Comparison of ENCODE assay signal across 27 cellular contexts in genomic region chr2:192043216-192043870, GRCh38.
"Had no signal": no experiment of that assay in that cellular context is flagged by ENCODE, and none has a peak within 500 bp of the region (broad histone marks: within the 10 kb centered on the region; RNA-seq: fewer than 3 reads in every experiment).

No MANE protein-coding gene starts in this region.

- H3K27ac Mint-ChIP-seq: naive thymus-derived CD4-positive, alpha-beta T cell; natural killer cell; nephron; neural progenitor cell; stimulated activated effector memory CD8-positive, alpha-beta T cell treated with anti-CD3 and anti-CD28 coated beads, Interleukin-12 subunit alpha, Interleukin-12 subunit beta, amount 100 ng/mL, for 72 hours; stimulated activated naive B cell treated with anti-CD40 and anti-IgM and Interleukin-4, amounts not matched to agents 10 μg/mL and 1 μg/mL and 100 μg/mL, for 72 hours; stimulated activated naive CD8-positive, alpha-beta T cell treated with anti-CD3 and anti-CD28 coated beads, Interleukin-15, Interleukin-2, amounts not matched to agents 100 ng/mL and 50 ng/mL, for 24 hours; type B pancreatic cell had no signal

- H3K27me3 Mint-ChIP-seq: stimulated activated naive B cell treated with anti-CD40 and anti-IgM and Interleukin-4, amounts not matched to agents 10 μg/mL and 1 μg/mL and 100 μg/mL, for 72 hours; stimulated activated naive CD8-positive, alpha-beta T cell treated with anti-CD3 and anti-CD28 coated beads, Interleukin-15, Interleukin-2, amounts not matched to agents 100 ng/mL and 50 ng/mL, for 24 hours; type B pancreatic cell had no signal

- H3K4me3 ChIP-seq: neural progenitor cell, pancreas, prostate gland, right lobe of liver, sigmoid colon, stomach, thoracic aorta, thyroid gland, tibial nerve, upper lobe of right lung, vagina had no signal

- H3K27ac ChIP-seq: neural progenitor cell, pancreas, prostate gland, right lobe of liver, sigmoid colon, stomach, thoracic aorta, thyroid gland, tibial nerve, upper lobe of right lung, vagina had no signal

- H3K4me3 Mint-ChIP-seq: naive thymus-derived CD4-positive, alpha-beta T cell; natural killer cell; nephron; neural progenitor cell; stimulated activated effector memory CD8-positive, alpha-beta T cell treated with anti-CD3 and anti-CD28 coated beads, Interleukin-12 subunit alpha, Interleukin-12 subunit beta, amount 100 ng/mL, for 72 hours; stimulated activated naive B cell treated with anti-CD40 and anti-IgM and Interleukin-4, amounts not matched to agents 10 μg/mL and 1 μg/mL and 100 μg/mL, for 72 hours; stimulated activated naive CD8-positive, alpha-beta T cell treated with anti-CD3 and anti-CD28 coated beads, Interleukin-15, Interleukin-2, amounts not matched to agents 100 ng/mL and 50 ng/mL, for 24 hours; type B pancreatic cell had no signal

- H3K27me3 ChIP-seq: neural progenitor cell, pancreas, right lobe of liver, sigmoid colon, stomach, thyroid gland, tibial nerve, upper lobe of right lung, vagina had no signal

- H3K9me3 ChIP-seq: pancreas, prostate gland, right lobe of liver, sigmoid colon, stomach, thoracic aorta, thyroid gland, tibial nerve, upper lobe of right lung, vagina had no signal

- H3K36me3 ChIP-seq: neural progenitor cell, pancreas, prostate gland, right lobe of liver, sigmoid colon, stomach, thoracic aorta, thyroid gland, tibial nerve, upper lobe of right lung, vagina had no signal

- H3K4me1 ChIP-seq: neural progenitor cell, pancreas, prostate gland, right lobe of liver, sigmoid colon, stomach, tibial nerve, upper lobe of right lung, vagina had no signal

- H3K9me3 Mint-ChIP-seq: natural killer cell; neural progenitor cell; stimulated activated effector memory CD8-positive, alpha-beta T cell treated with anti-CD3 and anti-CD28 coated beads, Interleukin-12 subunit alpha, Interleukin-12 subunit beta, amount 100 ng/mL, for 72 hours; stimulated activated naive B cell treated with anti-CD40 and anti-IgM and Interleukin-4, amounts not matched to agents 10 μg/mL and 1 μg/mL and 100 μg/mL, for 72 hours; stimulated activated naive CD8-positive, alpha-beta T cell treated with anti-CD3 and anti-CD28 coated beads, Interleukin-15, Interleukin-2, amounts not matched to agents 100 ng/mL and 50 ng/mL, for 24 hours had no signal

- ATAC-seq: naive thymus-derived CD4-positive, alpha-beta T cell; natural killer cell; pancreas; right cardiac atrium; right lobe of liver; stimulated activated naive B cell treated with anti-CD40 and anti-IgM and Interleukin-4, amounts not matched to agents 10 μg/mL and 1 μg/mL and 100 μg/mL, for 72 hours; upper lobe of right lung had no signal

- H3K36me3 Mint-ChIP-seq: naive thymus-derived CD4-positive, alpha-beta T cell; natural killer cell; neural progenitor cell; stimulated activated effector memory CD8-positive, alpha-beta T cell treated with anti-CD3 and anti-CD28 coated beads, Interleukin-12 subunit alpha, Interleukin-12 subunit beta, amount 100 ng/mL, for 72 hours; stimulated activated naive B cell treated with anti-CD40 and anti-IgM and Interleukin-4, amounts not matched to agents 10 μg/mL and 1 μg/mL and 100 μg/mL, for 72 hours; type B pancreatic cell had no signal

- H3K4me1 Mint-ChIP-seq: naive thymus-derived CD4-positive, alpha-beta T cell; natural killer cell; nephron; neural progenitor cell; stimulated activated effector memory CD8-positive, alpha-beta T cell treated with anti-CD3 and anti-CD28 coated beads, Interleukin-12 subunit alpha, Interleukin-12 subunit beta, amount 100 ng/mL, for 72 hours; stimulated activated naive B cell treated with anti-CD40 and anti-IgM and Interleukin-4, amounts not matched to agents 10 μg/mL and 1 μg/mL and 100 μg/mL, for 72 hours had no signal

- DNase-seq: naive thymus-derived CD4-positive, alpha-beta T cell; natural killer cell; occipital lobe; pancreas; retina; right cardiac atrium; right lobe of liver; sigmoid colon; small intestine; stimulated activated CD4-positive, alpha-beta T cell treated with anti-CD3 and anti-CD28 coated beads, Interleukin-15, amount 100 ng/mL, for 24 hours; stimulated activated CD4-positive, alpha-beta T cell treated with anti-CD3 and anti-CD28 coated beads, Interleukin-2, amount 100 ng/mL, for 24 hours; stimulated activated CD4-positive, alpha-beta T cell treated with anti-CD3 and anti-CD28 coated beads, Interleukin-2, amount 100 ng/mL, for 48 hours; stimulated activated CD4-positive, alpha-beta T cell treated with anti-CD3 and anti-CD28 coated beads, Interleukin-4, amount 100 ng/mL, for 24 hours; stimulated activated naive B cell treated with anti-CD40 and anti-IgM and Interleukin-4, amounts not matched to agents 10 μg/mL and 1 μg/mL and 100 μg/mL, for 72 hours; stimulated activated naive CD4-positive, alpha-beta T cell treated with Interleukin-2 at 50 U/mL for 16 hours; stomach; thyroid gland; upper lobe of right lung had no signal
